8 cellular contexts compared by ENCODE assay signal in the genomic region with DNA sequence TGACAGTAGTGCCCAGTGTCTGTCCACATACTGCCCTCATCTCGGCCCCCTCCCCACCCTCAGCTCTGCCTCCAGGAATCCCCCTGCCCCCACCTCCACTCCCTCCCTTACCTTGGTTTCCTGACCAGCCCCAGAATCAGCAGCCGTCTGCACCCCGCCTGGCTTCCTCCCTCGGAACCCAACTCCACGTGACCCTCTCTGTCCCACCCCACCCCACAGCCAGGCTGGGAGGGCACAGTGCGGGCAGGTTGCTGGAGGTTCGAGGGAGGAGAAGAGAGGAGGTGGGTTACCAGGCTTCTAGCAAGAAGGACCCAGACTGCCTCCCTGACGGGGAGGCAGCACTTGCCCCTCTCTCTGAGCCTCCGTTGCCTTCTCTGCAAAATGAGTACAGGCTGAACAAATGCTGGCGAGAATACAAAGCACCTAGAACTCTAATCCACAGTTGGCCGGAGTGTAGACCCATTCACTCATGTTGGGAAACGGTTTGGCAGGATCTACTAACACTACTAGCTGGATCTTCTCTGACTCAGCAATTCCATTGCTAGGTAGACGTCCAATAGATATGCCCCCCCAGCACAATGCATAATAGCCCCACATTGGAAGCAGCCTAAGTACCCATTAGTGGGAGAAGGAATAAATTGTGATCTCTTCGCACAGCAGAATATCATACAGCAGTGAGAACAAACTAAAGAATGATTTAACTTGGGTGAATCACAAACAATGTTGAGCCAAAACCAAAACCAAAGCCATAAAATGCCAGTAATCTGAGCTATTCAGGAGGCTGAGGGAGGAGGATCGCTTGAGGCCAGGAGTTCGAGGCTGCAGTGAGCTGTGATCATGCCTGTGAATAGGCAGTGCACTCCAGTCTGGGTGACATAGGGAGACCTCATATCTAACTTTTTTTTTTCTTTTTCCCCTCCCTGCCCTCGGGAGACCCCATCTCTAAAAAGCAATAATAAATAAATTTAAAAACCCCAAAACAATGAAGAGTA. TPM values are rescaled to one million over a fixed set of nuclear protein-coding genes. Genes with fewer than 3 reads are reported as not detected.
A peak's percentile ranks its signal among the peaks of the same experiment; 100 is the strongest.
DNase-seq lines count a peak whose midpoint lies in the region; ATAC-seq and TF ChIP-seq lines count a peak whose summit lies in the region.

A gene (minus strand): TSS at position 151 of the 992 bp plus-strand sequence. CDS start 186 bp downstream, outside the sequence.

- no peak within 1 kb of the TSS for H3K14ac ChIP-seq in H9 (ENCODE audit: insufficient read depth, low read length)

- no peak for TF ChIP-seq POLR2A in testis (IDR thresholded peaks at IDR 0.05)

- H3K56ac ChIP-seq in H9 (ENCODE audit: insufficient read length, low read depth, low read length), result no peak within 1 kb of the TSS

- H3K27ac Mint-ChIP-seq in H9, result no peak within 1 kb of the TSS

- ATAC-seq in GM21825 (IDR thresholded peaks at IDR 0.05; ENCODE audit: unreplicated experiment), result no peak

- H2AK5ac ChIP-seq in H9 (ENCODE audit: insufficient read length, low read length), result no peak within 1 kb of the TSS

- H4K20me1 ChIP-seq in H9 (ENCODE audit: control insufficient read depth, insufficient read depth, insufficient read length), result no peaks in the 10 kb centered on the region

- peaks cover 56% of the 10 kb centered on the region for H3K27me3 Mint-ChIP-seq in H9 (ENCODE audit: low read depth)

- peaks cover 0 to 5% of the 10 kb centered on the region in 2 experiments; a peak in 4 of 5 replicates for H3K9me3 Mint-ChIP-seq in H9

- H3K36me3 Mint-ChIP-seq in H9 (ENCODE audit: insufficient read depth in 1 of 3, low read depth in 3 of 3), result no peaks in the 10 kb centered on the region

- H2AFZ ChIP-seq in H9 (ENCODE audit: low read length) (no peak within 1 kb of the TSS), parathyroid adenoma (no peak within 1 kb of the TSS)

- no peak within 1 kb of the TSS for H4K91ac ChIP-seq in H9 (ENCODE audit: insufficient read length, low read depth, low read length)

- H3K79me2 ChIP-seq in H9 (ENCODE audit: insufficient read depth, low read length) (no peaks in the 10 kb centered on the region), parathyroid adenoma (no peaks in the 10 kb centered on the region)

- H3K27ac ChIP-seq in H9 (ENCODE audit: insufficient read length, low read depth, low read length) (no peak within 1 kb of the TSS), parathyroid adenoma (peak within 1 kb of the TSS; percentile 24), testis (no peak within 1 kb of the TSS)

- H2BK15ac ChIP-seq in H9 (ENCODE audit: low read depth, low read length), result no peak within 1 kb of the TSS

- H3K4ac ChIP-seq in H9 (ENCODE audit: low read depth, low read length), result no peak within 1 kb of the TSS

- peak; percentile 59 for DNase-seq in H9
- peak; percentile 60 for DNase-seq in T-helper 9 cell
- DNase-seq in cardiac fibroblast (ENCODE audit: low read depth in 2 of 2), result peak; percentile 15 to 19
- DNase-seq in testis, result no peak
- DNase-seq in NCI-H510A (lab: John Stamatoyannopoulos, UW), result no peak
- DNase-seq in NCI-H128 (lab: John Stamatoyannopoulos, UW; ENCODE audit: unreplicated experiment), result no peak

- H3K9ac ChIP-seq in H9 (ENCODE audit: extremely low read depth, insufficient read length, low read length), result no peak within 1 kb of the TSS
- no peak within 1 kb of the TSS for H3K9ac ChIP-seq in parathyroid adenoma

- 0 out of 4 replicates have a peak, but pooled peaks cover 0 to 2% of the 10 kb centered on the region in 2 experiments for H3K4me1 Mint-ChIP-seq in H9

- no peak within 1 kb of the TSS for H2BK20ac ChIP-seq in H9 (ENCODE audit: low read depth, low read length, poor library complexity, severe bottlenecking)

- intact Hi-C loops in testis (cut with DNase I; ENCODE audit: low total_unique reads), result no loop called here

- H3K4me1 ChIP-seq in H9 (ENCODE audit: insufficient read depth, low read length) (no peaks in the 10 kb centered on the region; the same call in 1 of the 2 replicates), parathyroid adenoma (no peaks in the 10 kb centered on the region), testis (no peaks in the 10 kb centered on the region)

- H3K4me3 Mint-ChIP-seq in H9, result no peak within 1 kb of the TSS

- WGBS in H9 (ENCODE audit: extremely low coverage, insufficient read length, low lambda C conversion rate), result no CpG with 5 or more reads among the region's 17 CpGs
- WGBS in testis, 2 donors, result 32 to 36% methylated on average over 16 to 17 of the region's 17 CpGs

- H2BK12ac ChIP-seq in H9 (ENCODE audit: insufficient read length, low read depth, low read length), result no peak within 1 kb of the TSS

- H3K18ac ChIP-seq in H9 (ENCODE audit: insufficient read length, low read depth, low read length), result no peak within 1 kb of the TSS

- H4K8ac ChIP-seq in H9 (replicated peaks; ENCODE audit: insufficient read length, low read depth, low read length), result no peak within 1 kb of the TSS

- H3K23me2 ChIP-seq in H9 (ENCODE audit: insufficient read length, low read depth, low read length, poor library complexity, severe bottlenecking), result no peaks in the 10 kb centered on the region

- no peaks in the 10 kb centered on the region for H3K79me1 ChIP-seq in H9 (ENCODE audit: insufficient read depth, low read depth, low read length, poor library complexity, severe bottlenecking)

- no peaks in the 10 kb centered on the region for H3K36me3 ChIP-seq in parathyroid adenoma (ENCODE audit: control insufficient read depth, insufficient read depth, low read length)
- no peaks in the 10 kb centered on the region for H3K36me3 ChIP-seq in testis (ENCODE audit: low read depth, missing control alignments)

- no peak within 1 kb of the TSS for H3K23ac ChIP-seq in H9 (ENCODE audit: insufficient read length, low read depth, low read length)

- H3K4me2 ChIP-seq in H9 (ENCODE audit: insufficient read depth, insufficient read length, low read length), result no peak within 1 kb of the TSS
- no peak within 1 kb of the TSS for H3K4me2 ChIP-seq in parathyroid adenoma (ENCODE audit: low read length)

- H2BK120ac ChIP-seq in H9 (ENCODE audit: low read depth, low read length, poor library complexity, severe bottlenecking), result no peak within 1 kb of the TSS

- TF ChIP-seq CTCF in H9 (conservative IDR thresholded peaks at IDR 0.05), result no peak
- TF ChIP-seq CTCF in cardiac fibroblast (IDR thresholded peaks at IDR 0.05; ENCODE audit: low read depth, low read length), result no peak
- no peak for TF ChIP-seq CTCF in parathyroid adenoma (IDR thresholded peaks at IDR 0.05)
- TF ChIP-seq CTCF in testis (IDR thresholded peaks at IDR 0.05), result no peak

- no peak within 1 kb of the TSS for H3K4me3 ChIP-seq in cardiac fibroblast (replicated peaks in 1 of 2; ENCODE audit: low read depth in 2 of 2, low read length in 2 of 2)
- H3K4me3 ChIP-seq in parathyroid adenoma (ENCODE audit: low read depth, low read length), result no peak within 1 kb of the TSS
- H3K4me3 ChIP-seq in testis, result peak within 1 kb of the TSS in 1 of 2 donors; percentile 38

- H3K27me3 ChIP-seq in H9 (ENCODE audit: insufficient read depth, low read length), result peaks cover 11% of the 10 kb centered on the region; the same call in 1 of the 2 replicates
- H3K27me3 ChIP-seq in parathyroid adenoma (ENCODE audit: control insufficient read depth, insufficient read depth, low read length), result no peaks in the 10 kb centered on the region
- no peaks in the 10 kb centered on the region for H3K27me3 ChIP-seq in testis

- H4K5ac ChIP-seq in H9 (ENCODE audit: insufficient read length, low read depth, low read length), result no peak within 1 kb of the TSS

- H3K9me3 ChIP-seq in H9 (ENCODE audit: control insufficient read depth, low read depth, low read length) (no peaks in the 10 kb centered on the region), parathyroid adenoma (ENCODE audit: control insufficient read depth, low read length) (no peaks in the 10 kb centered on the region), testis (no peaks in the 10 kb centered on the region)

- no peak within 1 kb of the TSS for H2BK5ac ChIP-seq in H9 (ENCODE audit: insufficient read length, low read length)

- H3T11ph ChIP-seq in H9 (ENCODE audit: low read length), result no peak within 1 kb of the TSS

RNA-seq across cellular contexts. Expression of the gene that starts here (rescaled TPM):
- 0.26 and 1.9 TPM in 2 replicates for total RNA-seq in H9 (2021)
- total RNA-seq in testis, result 1 to 10 TPM; 1.4 to 2.7 TPM
- 2.0 TPM for polyA plus RNA-seq in testis (ENCODE audit: insufficient read depth, low read depth, low replicate concordance)

Comparison
In these comparisons a context has a peak if more than half of its experiments do, and no peak if none do; other contexts are left out.
1. DNase-seq: peak in H9 (single experiment), T-helper 9 cell (single experiment) and cardiac fibroblast (2 of 2); none in testis (single experiment), NCI-H510A (single experiment) and NCI-H128 (single experiment).